ENCODE assay signal across 24 cellular contexts in the genomic region with DNA sequence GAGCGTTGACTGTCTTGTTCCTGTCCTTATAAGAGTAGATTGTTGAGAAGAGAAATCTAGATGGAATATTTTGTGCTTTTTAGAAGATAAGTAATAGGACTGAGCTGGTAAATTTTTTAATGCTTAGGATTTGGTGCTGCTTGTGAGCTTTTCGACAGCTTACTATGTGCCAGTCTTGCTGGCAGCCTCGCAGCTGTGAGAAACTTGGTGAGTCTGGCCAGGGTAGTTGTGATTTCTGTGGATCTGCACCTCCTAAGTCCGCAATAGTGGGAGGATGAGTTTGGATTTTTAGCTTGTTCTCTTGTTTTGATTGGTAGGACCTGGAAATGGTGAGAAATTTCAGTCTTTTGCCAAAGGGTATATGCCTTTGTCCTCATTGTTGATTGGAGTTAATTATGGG. TPM values are rescaled to one million over a fixed set of nuclear protein-coding genes. Genes with fewer than 3 reads are reported as not detected.
DNase-seq lines count a peak whose midpoint lies in the region; ATAC-seq, FAIRE-seq and TF ChIP-seq lines count a peak whose summit lies in the region.
"Had no signal": no experiment of that assay in that cellular context is flagged by ENCODE, and none has a peak within 500 bp of the region (broad histone marks: within the 10 kb centered on the region; RNA-seq: fewer than 3 reads in every experiment).

No MANE protein-coding gene starts in this region.

- peaks cover 3% of the 10 kb centered on the region for H3K79me1 ChIP-seq in H9 (ENCODE audit: insufficient read depth, low read depth, low read length, poor library complexity, severe bottlenecking)

- no peaks in the 10 kb centered on the region; a peak in 1 of 7 replicates for H3K36me3 Mint-ChIP-seq in H9 (ENCODE audit: insufficient read depth in 1 of 3, low read depth in 3 of 3)
- H3K36me3 Mint-ChIP-seq in nephron progenitor cell (ENCODE audit: low read depth) = no peaks in the 10 kb centered on the region

- H4K20me1 ChIP-seq in BLaER1 = peaks cover 80% of the 10 kb centered on the region
- no peaks in the 10 kb centered on the region for H4K20me1 ChIP-seq in H9 (ENCODE audit: control insufficient read depth, insufficient read depth, insufficient read length)
- no peaks in the 10 kb centered on the region for H4K20me1 ChIP-seq in GM12878 (ENCODE audit: control insufficient read depth, insufficient read depth)

- H3K27me3 Mint-ChIP-seq in H9 (ENCODE audit: low read depth) (no peaks in the 10 kb centered on the region), nephron progenitor cell (ENCODE audit: low read depth, poor library complexity) (no peaks in the 10 kb centered on the region)

- ATAC-seq in GM12878 (no peak), left lung (no peak)
- ATAC-seq: activated naive CD4-positive, alpha-beta T cell treated with anti-CD3 and anti-CD28 coated beads, Interleukin-2, amount 50 U/mL, for 72 hours; left lobe of liver had no signal

- H2BK5ac ChIP-seq in H9 (ENCODE audit: insufficient read length, low read length) = no peak overlapping the region

- no CpG with 5 or more reads among the region's 4 CpGs for WGBS in H9 (ENCODE audit: extremely low coverage, insufficient read length, low lambda C conversion rate)
- 86% methylated on average over 4 of the region's 4 CpGs for WGBS in GM12878 (ENCODE audit: insufficient coverage, insufficient replicate concordance, low lambda C conversion rate, missing lambda C conversion rate)

- no peak overlapping the region for H2AFZ ChIP-seq in H9 (ENCODE audit: low read length)
- H2AFZ ChIP-seq in GM12878 (ENCODE audit: control insufficient read depth, low read depth, low read length) = no peak overlapping the region
- H2AFZ ChIP-seq: GM23248 had no signal

- intact Hi-C loops in GM12878 (cut with micrococcal nuclease; ENCODE audit: unreplicated experiment) (loop anchor here (10.0 kb wide), 1 partner anchor 320 kb away; the partner anchor contains the start of gene EPOP), left lung (cut with DNase I) (loop anchor here in 1 of 2 donors (10.0 kb wide), 1 partner anchor 60 kb away; no protein-coding TSS in a partner anchor)

- H3K27ac ChIP-seq in BLaER1 (no peak overlapping the region), H9 (ENCODE audit: insufficient read length, low read depth, low read length) (no peak overlapping the region), GM12878 (ENCODE audit: control insufficient read depth, insufficient read depth) (no peak overlapping the region), left lung (no peak overlapping the region)
- H3K27ac ChIP-seq: C4-2B, GM23248 had no signal

- peaks cover 44% of the 10 kb centered on the region for H3K4me1 ChIP-seq in BLaER1
- H3K4me1 ChIP-seq in H9 (ENCODE audit: insufficient read depth, low read length) = peaks cover 7% of the 10 kb centered on the region; the same call in 1 of the 2 replicates
- H3K4me1 ChIP-seq in GM12878 (ENCODE audit: control insufficient read depth, insufficient read depth, low read length) = peaks cover 4% of the 10 kb centered on the region
- H3K4me1 ChIP-seq in left lung = peaks cover 21 to 50% of the 10 kb centered on the region in 2 donors

- SMC1A ChIA-PET in GM12878 (lab: Charles Lee; ENCODE audit: uncharacterized antibody, unreplicated experiment) = interaction anchor here (0.5 to 7.9 kb wide), 6 partner anchors 8 to 221 kb away, joined by 3 to 161 read pairs (median 4); no protein-coding TSS in a partner anchor

- H3K9me3 Mint-ChIP-seq in H9 = no peaks in the 10 kb centered on the region
- no peaks in the 10 kb centered on the region for H3K9me3 Mint-ChIP-seq in nephron progenitor cell
- H3K9me3 Mint-ChIP-seq: activated naive CD4-positive, alpha-beta T cell treated with anti-CD3 and anti-CD28 coated beads, Interleukin-2, amount 50 U/mL, for 72 hours had no signal

- H3K14ac ChIP-seq in H9 (ENCODE audit: insufficient read depth, low read length) = no peak overlapping the region

- no peak for TF ChIP-seq EP300 in GM12878 (IDR thresholded peaks at IDR 0.05; ENCODE audit: borderline replicate concordance in 1 of 2, control insufficient read depth in 1 of 2, low read depth in 2 of 2, low read length in 2 of 2)

- RAD21 ChIA-PET in GM12878 (lab: Charles Lee; ENCODE audit: unreplicated experiment) = interaction anchor here (0.7 to 8.4 kb wide), 2 partner anchors 58 to 889 kb away, joined by 3 to 172 read pairs; no protein-coding TSS in a partner anchor

- H3K9me3 ChIP-seq in BLaER1 (no peaks in the 10 kb centered on the region), H9 (ENCODE audit: control insufficient read depth, low read depth, low read length) (no peaks in the 10 kb centered on the region), GM12878 (replicated peaks; ENCODE audit: control insufficient read depth, insufficient read depth, low read length) (no peaks in the 10 kb centered on the region), left lung (no peaks in the 10 kb centered on the region)
- H3K9me3 ChIP-seq: right atrium auricular region had no signal

- no peak overlapping the region for H4K8ac ChIP-seq in H9 (replicated peaks; ENCODE audit: insufficient read length, low read depth, low read length)

- in situ Hi-C loops in GM12878 (cut with MboI) = no loop called here

- no peak for TF ChIP-seq RAD21 in GM12878 (IDR thresholded peaks at IDR 0.05; ENCODE audit: insufficient read depth, low read depth, low read length)

- no peak overlapping the region for H3T11ph ChIP-seq in H9 (ENCODE audit: low read length)

- H2AK5ac ChIP-seq in H9 (ENCODE audit: insufficient read length, low read length) = no peak overlapping the region

- FAIRE-seq in GM12878 (lab: Jason Lieb, UNC) (no peak), GM12891 (lab: Jason Lieb, UNC) (no peak)

- H2BK20ac ChIP-seq in H9 (ENCODE audit: low read depth, low read length, poor library complexity, severe bottlenecking) = no peak overlapping the region

- H3K27me3 ChIP-seq in BLaER1 (no peaks in the 10 kb centered on the region), H9 (ENCODE audit: insufficient read depth, low read length) (no peaks in the 10 kb centered on the region), GM12878 (replicated peaks in 1 of 2; ENCODE audit: control insufficient read depth in 2 of 2, insufficient read depth in 2 of 2, low read length in 1 of 2) (no peaks in the 10 kb centered on the region), left lung (no peaks in the 10 kb centered on the region)
- H3K27me3 ChIP-seq: right atrium auricular region had no signal

- H2BK12ac ChIP-seq in H9 (ENCODE audit: insufficient read length, low read depth, low read length) = no peak overlapping the region

- no peak overlapping the region for H4K91ac ChIP-seq in H9 (ENCODE audit: insufficient read length, low read depth, low read length)

- H3K27ac Mint-ChIP-seq in H9 (peak overlapping the region in 2 of 3 experiments; percentile 22 to 33; a peak in 1 of 7 replicates), nephron progenitor cell (no peak overlapping the region)
- H3K27ac Mint-ChIP-seq: activated naive CD4-positive, alpha-beta T cell treated with anti-CD3 and anti-CD28 coated beads, Interleukin-2, amount 50 U/mL, for 72 hours had no signal

- BruUV-seq in GM12878 (replicated peaks; lab: Mats Ljungman, UMichigan) = no TSS peak

- no peak overlapping the region for H3K23ac ChIP-seq in H9 (ENCODE audit: insufficient read length, low read depth, low read length)

- DNase-seq in H9 (no peak), GM12878 (ENCODE audit: low read depth, low spot score) (no peak), nephron progenitor cell (no peak), GM12891 (ENCODE audit: insufficient read length, low spot score) (no peak), left lung (no peak), NCI-H187 (lab: John Stamatoyannopoulos, UW) (no peak)
- DNase-seq in stimulated activated CD8-positive, alpha-beta memory T cell treated with anti-CD3 and anti-CD28 coated beads, Interleukin-4, amount 100 ng/mL, for 48 hours = no peak
- DNase-seq: ACHN; activated CD4-positive, alpha-beta T cell treated with anti-CD3 and anti-CD28 coated beads for 4 hours; GF-D8; GM23248; midbrain; NCI-H1105; NCI-H2107; stimulated activated CD4-positive, alpha-beta T cell treated with anti-CD3 and anti-CD28 coated beads, Interleukin-15, amount 100 ng/mL, for 24 hours had no signal

- H3K79me2 ChIP-seq in H9 (ENCODE audit: insufficient read depth, low read length) (peaks cover 7% of the 10 kb centered on the region; the same call in 1 of the 2 replicates), GM12878 (ENCODE audit: control insufficient read depth, insufficient read depth, low read length) (peaks cover 8% of the 10 kb centered on the region)

- H3K4ac ChIP-seq in H9 (ENCODE audit: low read depth, low read length) = no peak overlapping the region

- no peak overlapping the region for H4K5ac ChIP-seq in H9 (ENCODE audit: insufficient read length, low read depth, low read length)

- H3K36me3 ChIP-seq in BLaER1 (0 out of 2 replicates have a peak, but pooled peaks cover 6% of the 10 kb centered on the region), GM12878 (ENCODE audit: control insufficient read depth in 2 of 2, insufficient read depth in 2 of 2, low read length in 1 of 2) (no peaks in the 10 kb centered on the region), left lung (no peaks in the 10 kb centered on the region)
- H3K36me3 ChIP-seq: right atrium auricular region had no signal

- peaks cover 8% of the 10 kb centered on the region for H3K23me2 ChIP-seq in H9 (ENCODE audit: insufficient read length, low read depth, low read length, poor library complexity, severe bottlenecking)

- no peak overlapping the region for H3K18ac ChIP-seq in H9 (ENCODE audit: insufficient read length, low read depth, low read length)

- H3K56ac ChIP-seq in H9 (ENCODE audit: insufficient read length, low read depth, low read length) = no peak overlapping the region

- TF ChIP-seq POLR2A in GM12878 (IDR thresholded peaks at IDR 0.05; ENCODE audit: low read depth, low read length) (no peak), GM12891 (IDR thresholded peaks at IDR 0.05; ENCODE audit: low read depth, low read length) (no peak)

- H2BK15ac ChIP-seq in H9 (ENCODE audit: low read depth, low read length) = no peak overlapping the region

- POLR2A ChIA-PET in GM12878 (lab: Charles Lee) = interaction anchor here (0.6 to 1.5 kb wide), 4 partner anchors 10 to 577 kb away, joined by 3 to 4 read pairs (median 4); no protein-coding TSS in a partner anchor

- H3K4me3 Mint-ChIP-seq in H9 (0 out of 5 replicates have a peak overlapping the region, but pooled peaks of 1 of the 2 experiments have one; percentile 8), nephron progenitor cell (peak overlapping the region; percentile 32)

- no peak overlapping the region for H3K9ac ChIP-seq in BLaER1
- no peak overlapping the region for H3K9ac ChIP-seq in H9 (ENCODE audit: extremely low read depth, insufficient read length, low read length)
- H3K9ac ChIP-seq in GM12878 (ENCODE audit: control insufficient read depth, insufficient read depth, low read length) = no peak overlapping the region; the same call in 1 of the 2 replicates
- H3K9ac ChIP-seq: GM23248 had no signal

- peak overlapping the region; percentile 89 for H3K4me2 ChIP-seq in BLaER1
- no peak overlapping the region for H3K4me2 ChIP-seq in H9 (ENCODE audit: insufficient read depth, insufficient read length, low read length)
- H3K4me2 ChIP-seq in GM12878 (ENCODE audit: control insufficient read depth, insufficient read depth) = peak overlapping the region; percentile 46

- H3K4me1 Mint-ChIP-seq in H9 (peaks cover 47 to 50% of the 10 kb centered on the region in 2 experiments), nephron progenitor cell (peaks cover 74% of the 10 kb centered on the region)

- no peak overlapping the region for H2BK120ac ChIP-seq in H9 (ENCODE audit: low read depth, low read length, poor library complexity, severe bottlenecking)

- H3K4me3 ChIP-seq in BLaER1 (no peak overlapping the region), GM12878 (peak overlapping the region; percentile 8; the same call in 1 of the 2 replicates), left lung (no peak overlapping the region)
- H3K4me3 ChIP-seq: GM23248, right atrium auricular region had no signal

- CTCF ChIA-PET in GM12878 (lab: Yijun Ruan, JAX) = interaction anchor here (0.9 to 9.3 kb wide), 8 partner anchors 9 to 308 kb away, joined by 3 to 349 read pairs (median 4); no protein-coding TSS in a partner anchor

- TF ChIP-seq CTCF in H9 (conservative IDR thresholded peaks at IDR 0.05) (no peak), GM12878 (IDR thresholded peaks at IDR 0.05 in 2 of 3, conservative IDR thresholded peaks at IDR 0.05 in 1 of 3; ENCODE audit: control insufficient read depth in 2 of 3, extremely low read depth in 1 of 3, insufficient read depth in 1 of 3, low read depth in 3 of 3, low read length in 3 of 3) (no peak), nephron progenitor cell (IDR thresholded peaks at IDR 0.05) (no peak), left lung (IDR thresholded peaks at IDR 0.05) (no peak)

RNA-seq across cellular contexts. Expression of gene SOCS7, which starts 3.6 kb away (rescaled TPM):
- total RNA-seq in H9 (2021) (28.7 and 31.0 TPM in 2 replicates), GM12878 (2014; rRNA removed) (6.9 and 7.2 TPM in 2 replicates), GM12878 (2014; rRNA removed; fragmentation: Illumina TruSeq; extraction: Trizol) (8.8 and 9.5 TPM in 2 replicates), GM12878 (2021) (12.7 and 12.8 TPM in 2 replicates), left lung (10 to 100 TPM; 19.4 to 22.4 TPM)
- total RNA-seq in GM12878 (2013; cell fraction: nucleolus; rRNA removed) = 17.9 and 18.9 TPM in 2 replicates
- polyA plus RNA-seq in GM12878 (2011; ENCODE audit: low read depth) = 5.0 TPM
- polyA plus RNA-seq in GM12878 (2011; rRNA removed) (8.1 and 10.1 TPM in 2 replicates), GM12878 (2014; fragmentation: Illumina TruSeq; extraction: Trizol) (8.4 and 10.0 TPM in 2 replicates), GM12878 (2014; fragmentation: Nextera tagmentation; extraction: Ambion mirVana) (1 to 10 TPM in 1 of 2 experiments, under 1 TPM in 1; 0.93 to 1.6 TPM), GM12878 (2014; rRNA removed) (7.3 and 9.6 TPM in 2 replicates), GM12878 (2016; fragmentation: Nextera tagmentation; extraction: Ambion mirVana) (1 to 10 TPM in 1 of 2 experiments, under 1 TPM in 1; 0.68 to 1.1 TPM)
- polyA plus RNA-seq in GM12878 (2011; cell fraction: cytosol; rRNA removed) = 11.9 and 12.9 TPM in 2 replicates
- 10.4 and 13.0 TPM in 2 replicates for polyA plus RNA-seq in GM12878 (2011; cell fraction: nucleus; rRNA removed)
- 7.6 and 9.5 TPM in 2 replicates for polyA plus RNA-seq in GM12878 (2012)
- polyA minus RNA-seq in GM12878 (2011; rRNA and poly(A)+ RNA removed) = 18.4 and 27.2 TPM in 2 replicates
- polyA minus RNA-seq in GM12878 (2011; cell fraction: cytosol; rRNA and poly(A)+ RNA removed) = 5.8 and 6.8 TPM in 2 replicates
- 7.0 and 11.2 TPM in 2 replicates for polyA minus RNA-seq in GM12878 (2011; cell fraction: nucleus; rRNA and poly(A)+ RNA removed)
- 5.3 TPM for polyA plus RNA-seq in GM12891 (2012; ENCODE audit: low read depth, missing spikeins)

RNA-seq across cellular contexts. Expression of gene GPR179, which starts 11.5 kb away (rescaled TPM):
- not detected in 2 replicates for total RNA-seq in H9 (2021)
- total RNA-seq in GM12878 (2013; cell fraction: nucleolus; rRNA removed) = 0.23 and 0.29 TPM in 2 replicates
- 0.05 TPM in 1 of 2 replicates, not detected in the other for total RNA-seq in GM12878 (2014; rRNA removed)
- total RNA-seq in GM12878 (2014; rRNA removed; fragmentation: Illumina TruSeq; extraction: Trizol) = under 0.01 and 0.05 TPM in 2 replicates
- total RNA-seq in GM12878 (2021) = 0.08 TPM in 1 of 2 replicates, not detected in the other
- not detected for polyA plus RNA-seq in GM12878 (2011; ENCODE audit: low read depth)
- 0.03 TPM in 2 replicates for polyA plus RNA-seq in GM12878 (2011; rRNA removed)
- 0.04 and 0.05 TPM in 2 replicates for polyA plus RNA-seq in GM12878 (2011; cell fraction: cytosol; rRNA removed)
- 0.15 and 0.22 TPM in 2 replicates for polyA plus RNA-seq in GM12878 (2011; cell fraction: nucleus; rRNA removed)
- 0.05 and 0.06 TPM in 2 replicates for polyA plus RNA-seq in GM12878 (2012)
- polyA plus RNA-seq in GM12878 (2014; fragmentation: Illumina TruSeq; extraction: Trizol) = 0.03 TPM in 1 of 2 replicates, not detected in the other
- not detected for polyA plus RNA-seq in GM12878 (2014; fragmentation: Nextera tagmentation; extraction: Ambion mirVana)
- 0.01 and 0.04 TPM in 2 replicates for polyA plus RNA-seq in GM12878 (2014; rRNA removed)
- under 1 TPM; 0.01 TPM for polyA plus RNA-seq in GM12878 (2016; fragmentation: Nextera tagmentation; extraction: Ambion mirVana)
- polyA minus RNA-seq in GM12878 (2011; rRNA and poly(A)+ RNA removed) = under 0.01 and 0.31 TPM in 2 replicates
- not detected in 2 replicates for polyA minus RNA-seq in GM12878 (2011; cell fraction: cytosol; rRNA and poly(A)+ RNA removed)
- 0.10 TPM in 1 of 2 replicates, not detected in the other for polyA minus RNA-seq in GM12878 (2011; cell fraction: nucleus; rRNA and poly(A)+ RNA removed)
- 0.04 TPM for polyA plus RNA-seq in GM12891 (2012; ENCODE audit: low read depth, missing spikeins)
- total RNA-seq in left lung = under 1 TPM in 1 of 2 donors, not detected in 1; 0.50 TPM
- total RNA-seq: glomerular endothelial cell, GM23248, HT1080, LHCN-M2, omental fat pad, right atrium auricular region had no signal
- polyA plus RNA-seq: GM23248 had no signal

RNA-seq across cellular contexts. Expression of gene MRPL45, which starts 58.3 kb away (rescaled TPM):
- total RNA-seq in H9 (2021) = 57.7 and 59.9 TPM in 2 replicates
- 10.3 and 10.6 TPM in 2 replicates for total RNA-seq in GM12878 (2013; cell fraction: nucleolus; rRNA removed)
- 47.4 and 54.9 TPM in 2 replicates for total RNA-seq in GM12878 (2014; rRNA removed)
- 36.2 and 37.5 TPM in 2 replicates for total RNA-seq in GM12878 (2014; rRNA removed; fragmentation: Illumina TruSeq; extraction: Trizol)
- 44.5 and 45.3 TPM in 2 replicates for total RNA-seq in GM12878 (2021)
- polyA plus RNA-seq in GM12878 (2011; ENCODE audit: low read depth) = 40.8 TPM
- 80.9 and 97.4 TPM in 2 replicates for polyA plus RNA-seq in GM12878 (2011; rRNA removed)
- 56.5 and 69.7 TPM in 2 replicates for polyA plus RNA-seq in GM12878 (2011; cell fraction: cytosol; rRNA removed)
- polyA plus RNA-seq in GM12878 (2011; cell fraction: nucleus; rRNA removed) = 23.4 and 24.2 TPM in 2 replicates
- polyA plus RNA-seq in GM12878 (2012) = 38.6 and 47.3 TPM in 2 replicates
- 82.4 and 98.5 TPM in 2 replicates for polyA plus RNA-seq in GM12878 (2014; fragmentation: Illumina TruSeq; extraction: Trizol)
- polyA plus RNA-seq in GM12878 (2014; fragmentation: Nextera tagmentation; extraction: Ambion mirVana) = 100 to 1,000 TPM; 107 to 128 TPM
- 60.2 and 61.1 TPM in 2 replicates for polyA plus RNA-seq in GM12878 (2014; rRNA removed)
- polyA plus RNA-seq in GM12878 (2016; fragmentation: Nextera tagmentation; extraction: Ambion mirVana) = 10 to 100 TPM; 57.8 to 58.1 TPM
- polyA minus RNA-seq in GM12878 (2011; rRNA and poly(A)+ RNA removed) = 56.0 and 57.7 TPM in 2 replicates
- polyA minus RNA-seq in GM12878 (2011; cell fraction: cytosol; rRNA and poly(A)+ RNA removed) = 11.8 and 15.4 TPM in 2 replicates
- polyA minus RNA-seq in GM12878 (2011; cell fraction: nucleus; rRNA and poly(A)+ RNA removed) = 4.6 and 5.5 TPM in 2 replicates
- polyA plus RNA-seq in GM12891 (2012; ENCODE audit: low read depth, missing spikeins) = 43.5 TPM
- total RNA-seq in left lung = 10 to 100 TPM; 24.4 to 28.4 TPM
